Comparison of ENCODE assay signal across 7 cellular contexts in genomic region chr18:44758821-44759624, GRCh38.
DNase-seq lines count a peak whose midpoint lies in the region; ATAC-seq lines count a peak whose summit lies in the region.

No MANE protein-coding gene starts in this region.

- ATAC-seq in GM19452 (IDR thresholded peaks at IDR 0.05; ENCODE audit: unreplicated experiment) = peak; percentile 94
- peak; percentile 97 for ATAC-seq in HG03175 (IDR thresholded peaks at IDR 0.05; ENCODE audit: unreplicated experiment)

- peak; percentile 70 for DNase-seq in activated CD8-positive, alpha-beta memory T cell treated with anti-CD3 and anti-CD28 coated beads, Interleukin-2, amount 50 U/mL, for 48 hours
- DNase-seq in stimulated activated CD4-positive, alpha-beta T cell treated with anti-CD3 and anti-CD28 coated beads, Interleukin-12 subunit alpha, Interleukin-12 subunit beta, amount 100 ng/mL, for 4 hours = peak; percentile 25
- DNase-seq in AG20443 (ENCODE audit: low spot score) (no peak), NCI-H2081 (lab: John Stamatoyannopoulos, UW) (no peak), NCI-H2196 (lab: John Stamatoyannopoulos, UW; ENCODE audit: unreplicated experiment) (no peak)

Comparison
In these comparisons a context has a peak if more than half of its experiments do, and no peak if none do; other contexts are left out.
1. DNase-seq: peak in activated CD8-positive, alpha-beta memory T cell treated with anti-CD3 and anti-CD28 coated beads, Interleukin-2, amount 50 U/mL, for 48 hours (single experiment) and stimulated activated CD4-positive, alpha-beta T cell treated with anti-CD3 and anti-CD28 coated beads, Interleukin-12 subunit alpha, Interleukin-12 subunit beta, amount 100 ng/mL, for 4 hours (single experiment); none in AG20443 (single experiment), NCI-H2081 (0 of 2) and NCI-H2196 (single experiment).